In genomic region chr4:56104188-56104587, GRCh38 we compare ENCODE assay signal across 1 cellular context.
TF ChIP-seq lines count a peak whose summit lies in the region.

No MANE protein-coding gene starts in this region.

TF ChIP-seq in HepG2, 621 proteins besides CTCF, POLR2A, EP300 and RAD21 (continued from another document and continues in another):
- TF ChIP-seq PHF21A (CRISPR knock-in tag; IDR thresholded peaks at IDR 0.05) (peak; percentile 29; the same call in 1 of the 2 replicates), ZNF121 (CRISPR knock-in tag; IDR thresholded peaks at IDR 0.05) (no peak), ZNF224 (CRISPR knock-in tag; IDR thresholded peaks at IDR 0.05) (no peak), SMARCC2 (IDR thresholded peaks at IDR 0.05) (no peak), KLF6 (CRISPR knock-in tag; IDR thresholded peaks at IDR 0.05) (no peak), PLRG1 (conservative IDR thresholded peaks at IDR 0.05) (no peak), MYPOP (CRISPR knock-in tag; IDR thresholded peaks at IDR 0.05) (no peak), ZNF432 (CRISPR knock-in tag; IDR thresholded peaks at IDR 0.05; ENCODE audit: borderline replicate concordance) (no peak), ZC3H13 (CRISPR knock-in tag; IDR thresholded peaks at IDR 0.05) (no peak), ZNF446 (CRISPR knock-in tag; IDR thresholded peaks at IDR 0.05) (no peak), ZNF598 (CRISPR knock-in tag; IDR thresholded peaks at IDR 0.05; ENCODE audit: borderline replicate concordance) (no peak), GABPB1 (CRISPR knock-in tag; IDR thresholded peaks at IDR 0.05) (no peak), ZNF678 (CRISPR knock-in tag; IDR thresholded peaks at IDR 0.05) (no peak), MTA1 (CRISPR knock-in tag; IDR thresholded peaks at IDR 0.05; ENCODE audit: borderline replicate concordance) (no peak), ZNF644 (CRISPR knock-in tag; IDR thresholded peaks at IDR 0.05; ENCODE audit: low read depth) (no peak; the same call in 1 of the 2 replicates), ZBTB25 (CRISPR knock-in tag; IDR thresholded peaks at IDR 0.05) (no peak), KLF13 (CRISPR knock-in tag; IDR thresholded peaks at IDR 0.05) (no peak), RBAK (CRISPR knock-in tag; IDR thresholded peaks at IDR 0.05) (no peak), TIGD3 (CRISPR knock-in tag; IDR thresholded peaks at IDR 0.05; ENCODE audit: borderline replicate concordance) (no peak), TARDBP (CRISPR knock-in tag; IDR thresholded peaks at IDR 0.05) (no peak), SAP130 (CRISPR knock-in tag; IDR thresholded peaks at IDR 0.05; ENCODE audit: low read depth) (peak; percentile 49), U2AF2 (IDR thresholded peaks at IDR 0.05; ENCODE audit: low read depth, low read length) (no peak), HOXD1 (CRISPR knock-in tag; IDR thresholded peaks at IDR 0.05) (no peak), ZBTB3 (CRISPR knock-in tag; IDR thresholded peaks at IDR 0.05; ENCODE audit: borderline replicate concordance, low read depth) (no peak), HNF4G (IDR thresholded peaks at IDR 0.05; ENCODE audit: borderline replicate concordance, low read depth, low read length) (peak; percentile 66; the same call in 1 of the 2 replicates), HNF4G (CRISPR knock-in tag; IDR thresholded peaks at IDR 0.05; ENCODE audit: borderline replicate concordance, low read depth) (no peak), CEBPG (CRISPR knock-in tag; IDR thresholded peaks at IDR 0.05) (peak; percentile 82), NFYC (CRISPR knock-in tag; IDR thresholded peaks at IDR 0.05) (no peak), HNF1B (CRISPR knock-in tag; IDR thresholded peaks at IDR 0.05) (no peak), AKNA (CRISPR knock-in tag; IDR thresholded peaks at IDR 0.05; ENCODE audit: borderline replicate concordance) (no peak), SALL2 (CRISPR knock-in tag; IDR thresholded peaks at IDR 0.05) (no peak), ZBTB39 (CRISPR knock-in tag; IDR thresholded peaks at IDR 0.05) (no peak), RBFOX2 (IDR thresholded peaks at IDR 0.05; ENCODE audit: low read depth, low read length) (no peak), ZMYM4 (CRISPR knock-in tag; IDR thresholded peaks at IDR 0.05) (peak; percentile 75), REPIN1 (CRISPR knock-in tag; IDR thresholded peaks at IDR 0.05; ENCODE audit: borderline replicate concordance, low read depth) (no peak), NR2C2 (CRISPR knock-in tag; IDR thresholded peaks at IDR 0.05; ENCODE audit: borderline replicate concordance) (peak; percentile 31; the same call in 1 of the 2 replicates), THRA (CRISPR knock-in tag; IDR thresholded peaks at IDR 0.05; ENCODE audit: borderline replicate concordance) (no peak), MIXL1 (CRISPR knock-in tag; IDR thresholded peaks at IDR 0.05) (peak; percentile 47; the same call in 1 of the 2 replicates), NCOA2 (CRISPR knock-in tag; IDR thresholded peaks at IDR 0.05) (0 out of 2 replicates have a peak, but pooled peaks have one; percentile 24), NR3C1 (CRISPR knock-in tag; IDR thresholded peaks at IDR 0.05) (no peak), NFE2L2 (IDR thresholded peaks at IDR 0.05; ENCODE audit: low read length) (no peak), NFAT5 (CRISPR knock-in tag; IDR thresholded peaks at IDR 0.05) (no peak), SIN3B (IDR thresholded peaks at IDR 0.05; ENCODE audit: low read length) (no peak), PHF20 (CRISPR knock-in tag; IDR thresholded peaks at IDR 0.05) (no peak), MED13 (CRISPR knock-in tag; IDR thresholded peaks at IDR 0.05) (no peak), ZNF367 (CRISPR knock-in tag; IDR thresholded peaks at IDR 0.05; ENCODE audit: borderline replicate concordance) (no peak), ZNF10 (CRISPR knock-in tag; IDR thresholded peaks at IDR 0.05; ENCODE audit: borderline replicate concordance, low read depth) (no peak), YEATS4 (CRISPR knock-in tag; IDR thresholded peaks at IDR 0.05; ENCODE audit: borderline replicate concordance) (no peak), ZNF430 (CRISPR knock-in tag; IDR thresholded peaks at IDR 0.05) (0 out of 2 replicates have a peak, but pooled peaks have one; percentile 56)
